Comparison of ENCODE assay signal across 24 cellular contexts in the genomic region with DNA sequence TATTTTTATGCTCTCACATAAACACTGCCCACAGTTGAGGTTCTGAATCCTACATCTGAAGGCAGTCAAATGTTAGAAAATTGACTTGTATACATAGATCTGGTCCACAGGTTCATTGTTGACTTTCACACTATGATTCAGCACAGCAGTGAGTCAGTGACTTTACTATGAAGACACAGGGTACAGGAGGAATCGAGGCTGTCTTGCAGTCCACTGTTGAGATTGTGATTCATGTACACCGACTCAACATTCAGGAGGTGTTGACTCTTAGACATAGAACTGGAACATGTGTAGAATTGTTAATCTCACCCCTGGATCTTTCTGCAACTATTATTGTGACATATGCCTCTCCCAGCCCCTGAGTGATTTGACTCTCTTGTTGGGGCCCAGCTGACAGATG.
"Had no signal": no experiment of that assay in that cellular context is flagged by ENCODE, and none has a peak within 500 bp of the region (broad histone marks: within the 10 kb centered on the region; RNA-seq: fewer than 3 reads in every experiment).

No MANE protein-coding gene starts in this region.

- ATAC-seq: left lobe of liver, lower lobe of right lung, natural killer cell had no signal

- H3K4me2 ChIP-seq: neural progenitor cell, smooth muscle cell had no signal

- H3K27ac ChIP-seq: lower lobe of right lung, neural progenitor cell, parathyroid adenoma, right atrium auricular region, thoracic aorta, uterus, VCaP had no signal

- H3K4me1 ChIP-seq: lower lobe of right lung, neural progenitor cell, parathyroid adenoma, right atrium auricular region, uterus had no signal

- DNase-seq: activated CD4-positive, alpha-beta T cell treated with anti-CD3 and anti-CD28 coated beads, Interleukin-2, amount 10 ng/mL, durations not matched to agents 7 days and 5 days; anterior cingulate cortex; dermis blood vessel endothelial cell; effector CD4-positive, alpha-beta T cell; head of caudate nucleus; hippocampal formation; immature natural killer cell; lower lobe of right lung; mesendoderm; natural killer cell; occipital lobe; stimulated activated CD4-positive, alpha-beta T cell treated with anti-CD3 and anti-CD28 coated beads, Interleukin-2, amount 100 ng/mL, for 24 hours; stimulated activated naive CD4-positive, alpha-beta T cell treated with Interleukin-2 at 50 U/mL for 16 hours; uterus had no signal

- H3K4me3 ChIP-seq: lower lobe of right lung, neural progenitor cell, right atrium auricular region, smooth muscle cell, thoracic aorta, uterus had no signal

- H3K9ac ChIP-seq: neural progenitor cell, parathyroid adenoma had no signal

- H2AFZ ChIP-seq: neural progenitor cell, parathyroid adenoma had no signal

- H3K36me3 Mint-ChIP-seq: activated naive CD8-positive, alpha-beta T cell; natural killer cell; neural progenitor cell; type B pancreatic cell had no signal

- H3K79me2 ChIP-seq: parathyroid adenoma had no signal

- H3K27me3 ChIP-seq: neural progenitor cell, right atrium auricular region, uterus had no signal

- H3K27ac Mint-ChIP-seq: activated CD4-positive, alpha-beta T cell treated with anti-CD3 and anti-CD28 coated beads, Interleukin-2, amount 10 ng/mL, durations not matched to agents 7 days and 5 days; activated naive CD8-positive, alpha-beta T cell; activated T-helper 2 cell treated with anti-CD3 and anti-CD28 coated beads, Interferon-gamma antibody, Interleukin-2, Interleukin-4, amounts not matched to agents 10 μg/mL and 5 μg/mL and 100 μg/mL, durations not matched to agents 14 hours and 24 hours and 36 hours; immature natural killer cell; natural killer cell; neural progenitor cell; type B pancreatic cell had no signal

- H3K4me3 Mint-ChIP-seq: activated CD4-positive, alpha-beta T cell treated with anti-CD3 and anti-CD28 coated beads, Interleukin-2, amount 10 ng/mL, durations not matched to agents 7 days and 5 days; activated naive CD8-positive, alpha-beta T cell; immature natural killer cell; natural killer cell; neural progenitor cell; type B pancreatic cell had no signal

- H3K4me1 Mint-ChIP-seq: activated CD4-positive, alpha-beta T cell treated with anti-CD3 and anti-CD28 coated beads, Interleukin-2, amount 10 ng/mL, durations not matched to agents 7 days and 5 days; immature natural killer cell; natural killer cell; neural progenitor cell had no signal

- H3K36me3 ChIP-seq: lower lobe of right lung, neural progenitor cell, right atrium auricular region, thoracic aorta, uterus had no signal

- H3K9me3 ChIP-seq: right atrium auricular region, uterus had no signal

- H3K27me3 Mint-ChIP-seq: activated CD4-positive, alpha-beta T cell treated with anti-CD3 and anti-CD28 coated beads, Interleukin-2, amount 10 ng/mL, durations not matched to agents 7 days and 5 days; activated naive CD8-positive, alpha-beta T cell; type B pancreatic cell had no signal
